Comparison of ENCODE assay signal across 17 cellular contexts in genomic region chr7:14600766-14601367, GRCh38.
DNase-seq lines count a peak whose midpoint lies in the region; ATAC-seq and TF ChIP-seq lines count a peak whose summit lies in the region.
"Had no signal": no experiment of that assay in that cellular context is flagged by ENCODE, and none has a peak within 500 bp of the region (broad histone marks: within the 10 kb centered on the region; RNA-seq: fewer than 3 reads in every experiment).

No MANE protein-coding gene starts in this region.

- H3K4me1 ChIP-seq in endodermal cell (ENCODE audit: control insufficient read depth, insufficient read depth, low read length) (no peaks in the 10 kb centered on the region), neuronal stem cell (ENCODE audit: control insufficient read depth in 2 of 2, insufficient read depth in 1 of 2, low read depth in 1 of 2, low read length in 2 of 2) (peaks cover 2 to 3% of the 10 kb centered on the region in 2 donors), aorta (ENCODE audit: control insufficient read depth in 1 of 2, insufficient read depth in 2 of 2, low read length in 2 of 2) (no peaks in the 10 kb centered on the region), Karpas-422 (ENCODE audit: low read length) (no peaks in the 10 kb centered on the region)
- H3K4me1 ChIP-seq: BLaER1 treated with 17β-estradiol and CSF1 and Interleukin-3, amounts not matched to agents 10 nM and 100 nM; Caco-2 had no signal

- H2AK5ac ChIP-seq in neuronal stem cell (ENCODE audit: low read depth, low read length) = no peak overlapping the region

- H3K27me3 Mint-ChIP-seq in WTC11 (ENCODE audit: low read depth) (no peaks in the 10 kb centered on the region), endodermal cell (ENCODE audit: insufficient read depth) (peaks cover 35% of the 10 kb centered on the region), CD14-positive monocyte (ENCODE audit: low read depth in 3 of 3) (peaks cover 0 to 2% (median 0%) of the 10 kb centered on the region in 3 donors)
- H3K27me3 Mint-ChIP-seq: B cell; CD4-positive, CD25-positive, alpha-beta regulatory T cell had no signal

- no peak overlapping the region for H3K4ac ChIP-seq in neuronal stem cell (ENCODE audit: low read length)

- peak; percentile 39; the same call in 1 of the 2 replicates for ATAC-seq in WTC11
- ATAC-seq in aorta (ENCODE audit: low FRiP score) = peak; percentile 22
- ATAC-seq: HCT116 had no signal

- POLR2A ChIA-PET in WTC11 (lab: Charles Lee) = no interaction called here

- H3K36me3 ChIP-seq in endodermal cell (ENCODE audit: control insufficient read depth, insufficient read depth, low read length) = no peaks in the 10 kb centered on the region
- no peaks in the 10 kb centered on the region for H3K36me3 ChIP-seq in neuronal stem cell (replicated peaks in 1 of 2; ENCODE audit: control insufficient read depth in 2 of 2, insufficient read depth in 2 of 2, low read length in 2 of 2)
- H3K36me3 ChIP-seq in aorta (ENCODE audit: control insufficient read depth in 1 of 2, insufficient read depth in 2 of 2, low read length in 1 of 2) = no peaks in the 10 kb centered on the region
- H3K36me3 ChIP-seq in Karpas-422 (ENCODE audit: insufficient read depth, low read length) = no peaks in the 10 kb centered on the region
- H3K36me3 ChIP-seq: BLaER1 treated with 17β-estradiol and CSF1 and Interleukin-3, amounts not matched to agents 10 nM and 100 nM had no signal

- no peak overlapping the region for H3K9ac ChIP-seq in endodermal cell (ENCODE audit: extremely low read depth, low read length, poor library complexity, severe bottlenecking)
- H3K9ac ChIP-seq in neuronal stem cell (ENCODE audit: low read depth, low read length, poor library complexity) = no peak overlapping the region
- H3K9ac ChIP-seq in Karpas-422 (ENCODE audit: low read length) = no peak overlapping the region
- H3K9ac ChIP-seq: BLaER1 treated with 17β-estradiol and CSF1 and Interleukin-3, amounts not matched to agents 10 nM and 100 nM had no signal

- H3K4me1 Mint-ChIP-seq in WTC11 = no peaks in the 10 kb centered on the region
- peaks cover 6% of the 10 kb centered on the region for H3K4me1 Mint-ChIP-seq in endodermal cell
- no peaks in the 10 kb centered on the region for H3K4me1 Mint-ChIP-seq in CD14-positive monocyte
- H3K4me1 Mint-ChIP-seq: B cell; CD4-positive, CD25-positive, alpha-beta regulatory T cell; CD8-positive, alpha-beta memory T cell had no signal

- H3K4me3 Mint-ChIP-seq in WTC11 = no peak overlapping the region
- no peak overlapping the region for H3K4me3 Mint-ChIP-seq in endodermal cell
- H3K4me3 Mint-ChIP-seq in CD14-positive monocyte = no peak overlapping the region
- H3K4me3 Mint-ChIP-seq: B cell; CD4-positive, CD25-positive, alpha-beta regulatory T cell; CD8-positive, alpha-beta memory T cell; HFFc6 had no signal

- no peaks in the 10 kb centered on the region for H3K9me3 ChIP-seq in endodermal cell (ENCODE audit: control insufficient read depth, low read length)
- H3K9me3 ChIP-seq in neuronal stem cell (replicated peaks in 1 of 2; ENCODE audit: control insufficient read depth in 2 of 2, insufficient read depth in 1 of 2, low read depth in 1 of 2, low read length in 2 of 2) = no peaks in the 10 kb centered on the region
- H3K9me3 ChIP-seq in aorta (ENCODE audit: control insufficient read depth, low read length) = no peaks in the 10 kb centered on the region
- H3K9me3 ChIP-seq in Karpas-422 (ENCODE audit: low read length) = no peaks in the 10 kb centered on the region
- H3K9me3 ChIP-seq: BLaER1 treated with 17β-estradiol and CSF1 and Interleukin-3, amounts not matched to agents 10 nM and 100 nM; Caco-2 had no signal

- no peak overlapping the region for H4K91ac ChIP-seq in neuronal stem cell (ENCODE audit: low read depth, low read length, poor library complexity)

- CTCF ChIA-PET in WTC11 (lab: Charles Lee) = no interaction called here

- intact Hi-C loops in aorta (cut with DNase I) (no loop called here), CD14-positive monocyte (cut with micrococcal nuclease) (no loop called here)

- H3K4me2 ChIP-seq in neuronal stem cell (ENCODE audit: insufficient read depth, low read length, poor library complexity, severe bottlenecking) (no peak overlapping the region), Karpas-422 (ENCODE audit: low read depth, low read length, poor library complexity, severe bottlenecking) (no peak overlapping the region)
- H3K4me2 ChIP-seq: BLaER1 treated with 17β-estradiol and CSF1 and Interleukin-3, amounts not matched to agents 10 nM and 100 nM had no signal

- no peak overlapping the region for H3K27ac ChIP-seq in endodermal cell (ENCODE audit: low read depth, low read length)
- H3K27ac ChIP-seq in neuronal stem cell (replicated peaks; ENCODE audit: low read length) = no peak overlapping the region
- H3K27ac ChIP-seq in aorta (ENCODE audit: low read depth in 1 of 2, low read length in 2 of 2) = no peak overlapping the region
- no peak overlapping the region for H3K27ac ChIP-seq in Karpas-422 (ENCODE audit: low read length)
- H3K27ac ChIP-seq: BLaER1 treated with 17β-estradiol and CSF1 and Interleukin-3, amounts not matched to agents 10 nM and 100 nM; HL-60 had no signal

- peak overlapping the region; percentile 55 for H3K18ac ChIP-seq in neuronal stem cell (ENCODE audit: low read length)

- 88 to 94% methylated on average over 1 to 2 of the region's 2 CpGs for WGBS in endodermal cell (ENCODE audit: insufficient coverage in 1 of 2, insufficient read length in 1 of 2), 2 experiments
- no CpG with 5 or more reads among the region's 2 CpGs for WGBS in neuronal stem cell (ENCODE audit: extremely low coverage in 2 of 2, insufficient read length in 2 of 2, insufficient replicate concordance in 1 of 2), 2 donors
- 81 to 92% methylated on average over 2 of the region's 2 CpGs for WGBS in aorta, 2 donors

- H3K79me2 ChIP-seq in Karpas-422 (ENCODE audit: low read length) = no peaks in the 10 kb centered on the region

- DNase-seq in WTC11 (ENCODE audit: low spot score) (no peak), endodermal cell (peak; percentile 57), neuronal stem cell (ENCODE audit: low spot score) (no peak), aorta (no peak), CD14-positive monocyte (ENCODE audit: low spot score) (no peak), Karpas-422 (no peak)
- DNase-seq: Caco-2; CD4-positive, CD25-positive, alpha-beta regulatory T cell; CD8-positive, alpha-beta memory T cell; GDM1; GOT3; H7; HFFc6 had no signal

- no peaks in the 10 kb centered on the region for H3K79me1 ChIP-seq in neuronal stem cell (ENCODE audit: low read depth, low read length)

- H2BK120ac ChIP-seq in neuronal stem cell (ENCODE audit: low read depth, low read length) = no peak overlapping the region

- peaks cover 5% of the 10 kb centered on the region; the same call in 1 of the 2 replicates for H3K9me3 Mint-ChIP-seq in WTC11
- H3K9me3 Mint-ChIP-seq in endodermal cell = no peaks in the 10 kb centered on the region
- H3K9me3 Mint-ChIP-seq in CD14-positive monocyte = peaks cover 0 to 11% (median 3%) of the 10 kb centered on the region in 7 donors

- no peak overlapping the region for H2BK12ac ChIP-seq in neuronal stem cell (ENCODE audit: low read length)

- H3K36me3 Mint-ChIP-seq in WTC11 = no peaks in the 10 kb centered on the region
- no peaks in the 10 kb centered on the region for H3K36me3 Mint-ChIP-seq in endodermal cell (ENCODE audit: low read depth)
- H3K36me3 Mint-ChIP-seq in CD14-positive monocyte = no peaks in the 10 kb centered on the region
- H3K36me3 Mint-ChIP-seq: CD4-positive, CD25-positive, alpha-beta regulatory T cell; CD8-positive, alpha-beta memory T cell had no signal

- TF ChIP-seq CTCF in WTC11 (IDR thresholded peaks at IDR 0.05) = no peak
- TF ChIP-seq CTCF in endodermal cell (conservative IDR thresholded peaks at IDR 0.05) = no peak
- no peak for TF ChIP-seq CTCF in CD14-positive monocyte (IDR thresholded peaks at IDR 0.05)

- H3K27ac Mint-ChIP-seq in WTC11 (no peak overlapping the region), endodermal cell (no peak overlapping the region), CD14-positive monocyte (no peak overlapping the region)
- H3K27ac Mint-ChIP-seq: B cell; CD4-positive, CD25-positive, alpha-beta regulatory T cell; CD8-positive, alpha-beta memory T cell; HFFc6 had no signal

- no peak overlapping the region for H2BK15ac ChIP-seq in neuronal stem cell (ENCODE audit: low read length)

- H3K27me3 ChIP-seq in endodermal cell (ENCODE audit: control insufficient read depth, insufficient read depth, low read length, poor library complexity, severe bottlenecking) (peaks cover 15% of the 10 kb centered on the region), neuronal stem cell (ENCODE audit: control insufficient read depth in 3 of 3, insufficient read depth in 3 of 3, low read depth in 1 of 3, low read length in 3 of 3) (no peaks in the 10 kb centered on the region), aorta (ENCODE audit: control insufficient read depth in 1 of 2, insufficient read depth in 2 of 2, low read length in 1 of 2) (no peaks in the 10 kb centered on the region), Karpas-422 (ENCODE audit: low read length) (no peaks in the 10 kb centered on the region; the same call in 1 of the 2 replicates)
- H3K27me3 ChIP-seq: BLaER1 treated with 17β-estradiol and CSF1 and Interleukin-3, amounts not matched to agents 10 nM and 100 nM had no signal

- no peak overlapping the region for H2BK5ac ChIP-seq in neuronal stem cell (ENCODE audit: low read length)

- H3K9me2 ChIP-seq in Karpas-422 (replicated peaks; ENCODE audit: insufficient read depth, low read length) = no peaks in the 10 kb centered on the region

- no peak overlapping the region for H3K23ac ChIP-seq in neuronal stem cell (ENCODE audit: low read depth, low read length, poor library complexity)

- H4K8ac ChIP-seq in neuronal stem cell (ENCODE audit: low read depth, low read length) = no peak overlapping the region

- no peak overlapping the region for H3K14ac ChIP-seq in neuronal stem cell (ENCODE audit: low read length)

- H2AFZ ChIP-seq in neuronal stem cell (ENCODE audit: low read length) = no peak overlapping the region
- no peak overlapping the region for H2AFZ ChIP-seq in Karpas-422 (ENCODE audit: low read length)

- no peaks in the 10 kb centered on the region for H4K20me1 ChIP-seq in Karpas-422 (ENCODE audit: insufficient read depth, low read depth, low read length)
- H4K20me1 ChIP-seq: BLaER1 treated with 17β-estradiol and CSF1 and Interleukin-3, amounts not matched to agents 10 nM and 100 nM had no signal

- no peak overlapping the region for H3K4me3 ChIP-seq in endodermal cell (ENCODE audit: low read length)
- H3K4me3 ChIP-seq in neuronal stem cell (ENCODE audit: low read length in 2 of 2) = no peak overlapping the region
- H3K4me3 ChIP-seq in aorta (ENCODE audit: low read length in 2 of 2) = no peak overlapping the region
- no peak overlapping the region for H3K4me3 ChIP-seq in Karpas-422 (ENCODE audit: low read length)
- H3K4me3 ChIP-seq: BLaER1 treated with 17β-estradiol and CSF1 and Interleukin-3, amounts not matched to agents 10 nM and 100 nM had no signal

TF ChIP-seq in WTC11, 78 proteins besides CTCF, POLR2A, EP300 and RAD21 (continues in another document):
- TF ChIP-seq FOXJ3 (CRISPR knock-in tag; IDR thresholded peaks at IDR 0.05; ENCODE audit: borderline replicate concordance) = no peak
- no peak for TF ChIP-seq GTF2I (CRISPR knock-in tag; conservative IDR thresholded peaks at IDR 0.05)
- TF ChIP-seq SMAD3 (CRISPR knock-in tag; IDR thresholded peaks at IDR 0.05; ENCODE audit: borderline replicate concordance) = no peak
- no peak for TF ChIP-seq RELA (CRISPR knock-in tag; IDR thresholded peaks at IDR 0.05; ENCODE audit: borderline replicate concordance)
